ENCODE assay signal across 10 cellular contexts in the genomic region with DNA sequence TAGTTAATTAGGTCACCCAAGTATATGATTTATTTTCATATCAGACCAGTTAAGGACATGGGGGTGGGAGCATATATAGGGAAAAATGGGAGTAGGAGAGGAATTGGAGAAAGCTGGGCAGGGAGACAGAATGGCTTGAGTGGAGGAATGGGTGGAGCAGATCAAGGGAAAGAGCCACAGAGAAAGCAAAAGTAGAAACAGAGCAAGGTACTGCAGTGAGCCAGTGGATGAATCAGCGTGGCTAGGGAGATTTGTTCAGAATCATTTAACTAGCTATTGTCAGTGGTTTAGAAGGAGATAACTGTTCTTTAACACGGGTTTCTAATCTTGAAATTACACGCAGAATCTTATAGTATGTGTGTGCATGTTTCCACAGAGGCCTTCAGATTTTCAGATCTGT. TPM values are rescaled to one million over a fixed set of nuclear protein-coding genes. Genes with fewer than 3 reads are reported as not detected.
DNase-seq lines count a peak whose midpoint lies in the region; ATAC-seq and TF ChIP-seq lines count a peak whose summit lies in the region.
"Had no signal": no experiment of that assay in that cellular context is flagged by ENCODE, and none has a peak within 500 bp of the region (broad histone marks: within the 10 kb centered on the region; RNA-seq: fewer than 3 reads in every experiment).

No MANE protein-coding gene starts in this region.

- H3K4me3 ChIP-seq in right atrium auricular region (no peak overlapping the region), MG63 (no peak overlapping the region), epithelial cell of esophagus (ENCODE audit: low read length) (no peak overlapping the region), upper lobe of right lung (no peak overlapping the region)

- H3K27ac ChIP-seq in right atrium auricular region, result no peak overlapping the region
- H3K27ac ChIP-seq in upper lobe of right lung, result no peak overlapping the region

- H3K36me3 ChIP-seq in right atrium auricular region (no peaks in the 10 kb centered on the region), MG63 (no peaks in the 10 kb centered on the region), upper lobe of right lung (no peaks in the 10 kb centered on the region)

- H3K36me3 Mint-ChIP-seq in glutamatergic neuron (ENCODE audit: unreplicated experiment), result peaks cover 4% of the 10 kb centered on the region

- H3K27me3 ChIP-seq in right atrium auricular region, result no peaks in the 10 kb centered on the region
- H3K27me3 ChIP-seq in MG63, result no peaks in the 10 kb centered on the region
- H3K27me3 ChIP-seq in upper lobe of right lung, result no peaks in the 10 kb centered on the region

- DNase-seq in left ventricle myocardium superior (no peak), right atrium auricular region (ENCODE audit: low spot score) (no peak), MG63 (peak; percentile 38), epithelial cell of esophagus (ENCODE audit: low read depth) (peak; percentile 42), upper lobe of right lung (no peak), glutamatergic neuron (no peak)
- no peak for DNase-seq in activated CD8-positive, alpha-beta memory T cell treated with anti-CD3 and anti-CD28 coated beads, Interleukin-2, amount 50 U/mL, for 48 hours
- DNase-seq: SW 1271 had no signal

- intact Hi-C loops in left ventricle myocardium superior (cut with micrococcal nuclease) (no loop called here), upper lobe of right lung (cut with DNase I) (no loop called here)

- H3K27ac Mint-ChIP-seq in glutamatergic neuron (ENCODE audit: unreplicated experiment), result no peak overlapping the region
- H3K27ac Mint-ChIP-seq: dendritic cell treated with granulocyte-macrophage colony-stimulating factor and Interleukin-4, amounts not matched to agents 40 ng/mL and 50 ng/mL, for 4 days had no signal

- H3K4me3 Mint-ChIP-seq in glutamatergic neuron (ENCODE audit: unreplicated experiment), result no peak overlapping the region
- H3K4me3 Mint-ChIP-seq: dendritic cell treated with granulocyte-macrophage colony-stimulating factor and Interleukin-4, amounts not matched to agents 40 ng/mL and 50 ng/mL, for 4 days had no signal

- H3K9me3 Mint-ChIP-seq in glutamatergic neuron (ENCODE audit: unreplicated experiment), result no peaks in the 10 kb centered on the region

- peak; percentile 33 for ATAC-seq in left ventricle myocardium superior
- peak; percentile 24 for ATAC-seq in upper lobe of right lung
- ATAC-seq in GM18858 (IDR thresholded peaks at IDR 0.05; ENCODE audit: unreplicated experiment), result no peak

- no peaks in the 10 kb centered on the region for H3K27me3 Mint-ChIP-seq in glutamatergic neuron (ENCODE audit: unreplicated experiment)
- H3K27me3 Mint-ChIP-seq: dendritic cell treated with granulocyte-macrophage colony-stimulating factor and Interleukin-4, amounts not matched to agents 40 ng/mL and 50 ng/mL, for 4 days had no signal

- H3K4me1 ChIP-seq in right atrium auricular region, result peaks cover 0 to 8% of the 10 kb centered on the region in 2 donors
- no peaks in the 10 kb centered on the region for H3K4me1 ChIP-seq in upper lobe of right lung

- TF ChIP-seq CTCF in right atrium auricular region (IDR thresholded peaks at IDR 0.05) (no peak), epithelial cell of esophagus (IDR thresholded peaks at IDR 0.05; ENCODE audit: insufficient read depth, low read depth, low read length, missing control alignments) (no peak), upper lobe of right lung (IDR thresholded peaks at IDR 0.05) (no peak), glutamatergic neuron (IDR thresholded peaks at IDR 0.05; ENCODE audit: partially characterized antibody, unreplicated experiment) (no peak)

- H3K4me1 Mint-ChIP-seq in glutamatergic neuron (ENCODE audit: low read depth, unreplicated experiment), result no peaks in the 10 kb centered on the region

- peaks cover 0 to 7% of the 10 kb centered on the region in 2 donors for H3K9me3 ChIP-seq in right atrium auricular region
- no peaks in the 10 kb centered on the region for H3K9me3 ChIP-seq in MG63
- H3K9me3 ChIP-seq in upper lobe of right lung, result no peaks in the 10 kb centered on the region

RNA-seq across cellular contexts. Expression of a gene that starts 37.4 kb away (rescaled TPM):
- total RNA-seq in left ventricle myocardium superior (19.3 TPM), right atrium auricular region (10 to 100 TPM; 10.8 to 13.2 TPM), upper lobe of right lung (30.2 TPM), glutamatergic neuron (ENCODE audit: unreplicated experiment) (21.8 TPM)
- 21.8 and 27.3 TPM in 2 replicates for total RNA-seq in MG63 (2014; rRNA removed; shearing (Covaris generic); ENCODE audit: low replicate concordance)

Comparison
In these comparisons a context has a peak if more than half of its experiments do, and no peak if none do; other contexts are left out.
1. DNase-seq: peak in MG63 (single experiment) and epithelial cell of esophagus (single experiment); none in left ventricle myocardium superior (single experiment), right atrium auricular region (single experiment), upper lobe of right lung (single experiment), activated CD8-positive, alpha-beta memory T cell treated with anti-CD3 and anti-CD28 coated beads, Interleukin-2, amount 50 U/mL, for 48 hours (single experiment) and glutamatergic neuron (single experiment).